ENCODE assay signal across 1 cellular context in genomic region chr20:32742322-32743236, GRCh38.
TF ChIP-seq lines count a peak whose summit lies in the region.

No MANE protein-coding gene starts in this region.

TF ChIP-seq in HepG2, 621 proteins besides CTCF, POLR2A, EP300 and RAD21 (continues in another document):
- TF ChIP-seq ZBTB37 (CRISPR knock-in tag; IDR thresholded peaks at IDR 0.05) (no peak), RFXAP (CRISPR knock-in tag; IDR thresholded peaks at IDR 0.05; ENCODE audit: borderline replicate concordance) (0 out of 2 replicates have a peak, but pooled peaks have one; percentile 8), HNRNPUL1 (IDR thresholded peaks at IDR 0.05; ENCODE audit: low read depth, low read length) (no peak), THAP9 (CRISPR knock-in tag; IDR thresholded peaks at IDR 0.05; ENCODE audit: borderline replicate concordance) (peak; percentile 49; the same call in 1 of the 2 replicates), ZBTB1 (CRISPR knock-in tag; IDR thresholded peaks at IDR 0.05; ENCODE audit: borderline replicate concordance) (no peak), PHB2 (IDR thresholded peaks at IDR 0.05; ENCODE audit: partially characterized antibody) (no peak), NPAS2 (CRISPR knock-in tag; IDR thresholded peaks at IDR 0.05; ENCODE audit: borderline replicate concordance) (0 out of 2 replicates have a peak, but pooled peaks have one; percentile 57), ZSCAN21 (CRISPR knock-in tag; IDR thresholded peaks at IDR 0.05; ENCODE audit: borderline replicate concordance) (no peak), KDM4B (CRISPR knock-in tag; IDR thresholded peaks at IDR 0.05) (no peak), SAP130 (CRISPR knock-in tag; IDR thresholded peaks at IDR 0.05; ENCODE audit: low read depth) (0 out of 2 replicates have a peak, but pooled peaks have one; percentile 13), POLR2AphosphoS5 (IDR thresholded peaks at IDR 0.05; ENCODE audit: low read depth, low read length) (no peak), ZNF772 (CRISPR knock-in tag; IDR thresholded peaks at IDR 0.05) (0 out of 2 replicates have a peak, but pooled peaks have one; percentile 8), ESRRA (CRISPR knock-in tag; IDR thresholded peaks at IDR 0.05; ENCODE audit: low read depth) (no peak), AFF4 (CRISPR knock-in tag; IDR thresholded peaks at IDR 0.05) (0 out of 2 replicates have a peak, but pooled peaks have one; percentile 29), BATF2 (CRISPR knock-in tag; IDR thresholded peaks at IDR 0.05) (no peak; the same call in none of the 2 replicates), NONO (IDR thresholded peaks at IDR 0.05) (no peak), NONO (CRISPR knock-in tag; conservative IDR thresholded peaks at IDR 0.05) (0 out of 2 replicates have a peak, but pooled peaks have one; percentile 0), NFKB2 (CRISPR knock-in tag; IDR thresholded peaks at IDR 0.05; ENCODE audit: borderline replicate concordance) (0 out of 2 replicates have a peak, but pooled peaks have one; percentile 32), IRF2 (CRISPR knock-in tag; IDR thresholded peaks at IDR 0.05) (no peak), XRCC5 (optimal IDR thresholded peaks at IDR 0.05; ENCODE audit: low read length) (no peak), SP140L (CRISPR knock-in tag; IDR thresholded peaks at IDR 0.05; ENCODE audit: borderline replicate concordance) (no peak), ZNF30 (CRISPR knock-in tag; IDR thresholded peaks at IDR 0.05) (0 out of 2 replicates have a peak, but pooled peaks have one; percentile 16), MXD1 (CRISPR knock-in tag; IDR thresholded peaks at IDR 0.05) (peak; percentile 36; the same call in 1 of the 2 replicates), ZNF574 (CRISPR knock-in tag; IDR thresholded peaks at IDR 0.05) (0 out of 2 replicates have a peak, but pooled peaks have one; percentile 7), ZBTB20 (CRISPR knock-in tag; IDR thresholded peaks at IDR 0.05; ENCODE audit: borderline replicate concordance, low read depth) (0 out of 2 replicates have a peak, but pooled peaks have one; percentile 12), HMGXB4 (CRISPR knock-in tag; IDR thresholded peaks at IDR 0.05; ENCODE audit: borderline replicate concordance in 1 of 2, low read depth in 1 of 2) (no peak), MEIS1 (CRISPR knock-in tag; IDR thresholded peaks at IDR 0.05; ENCODE audit: borderline replicate concordance) (peak; percentile 32; the same call in 1 of the 2 replicates), ZBTB3 (CRISPR knock-in tag; IDR thresholded peaks at IDR 0.05; ENCODE audit: borderline replicate concordance, low read depth) (0 out of 2 replicates have a peak, but pooled peaks have one; percentile 20), ZNF333 (CRISPR knock-in tag; IDR thresholded peaks at IDR 0.05; ENCODE audit: borderline replicate concordance) (peak; percentile 84), STAG1 (CRISPR knock-in tag; IDR thresholded peaks at IDR 0.05) (peak; percentile 3; the same call in 1 of the 2 replicates), ATF7 (IDR thresholded peaks at IDR 0.05) (no peak), ATF7 (CRISPR knock-in tag; IDR thresholded peaks at IDR 0.05) (0 out of 2 replicates have a peak, but pooled peaks have one; percentile 1), ZNF687 (CRISPR knock-in tag; IDR thresholded peaks at IDR 0.05) (no peak), ZNF18 (CRISPR knock-in tag; IDR thresholded peaks at IDR 0.05; ENCODE audit: insufficient replicate concordance) (peak; percentile 33)
